1 cellular context compared by ENCODE assay signal in the genomic region with DNA sequence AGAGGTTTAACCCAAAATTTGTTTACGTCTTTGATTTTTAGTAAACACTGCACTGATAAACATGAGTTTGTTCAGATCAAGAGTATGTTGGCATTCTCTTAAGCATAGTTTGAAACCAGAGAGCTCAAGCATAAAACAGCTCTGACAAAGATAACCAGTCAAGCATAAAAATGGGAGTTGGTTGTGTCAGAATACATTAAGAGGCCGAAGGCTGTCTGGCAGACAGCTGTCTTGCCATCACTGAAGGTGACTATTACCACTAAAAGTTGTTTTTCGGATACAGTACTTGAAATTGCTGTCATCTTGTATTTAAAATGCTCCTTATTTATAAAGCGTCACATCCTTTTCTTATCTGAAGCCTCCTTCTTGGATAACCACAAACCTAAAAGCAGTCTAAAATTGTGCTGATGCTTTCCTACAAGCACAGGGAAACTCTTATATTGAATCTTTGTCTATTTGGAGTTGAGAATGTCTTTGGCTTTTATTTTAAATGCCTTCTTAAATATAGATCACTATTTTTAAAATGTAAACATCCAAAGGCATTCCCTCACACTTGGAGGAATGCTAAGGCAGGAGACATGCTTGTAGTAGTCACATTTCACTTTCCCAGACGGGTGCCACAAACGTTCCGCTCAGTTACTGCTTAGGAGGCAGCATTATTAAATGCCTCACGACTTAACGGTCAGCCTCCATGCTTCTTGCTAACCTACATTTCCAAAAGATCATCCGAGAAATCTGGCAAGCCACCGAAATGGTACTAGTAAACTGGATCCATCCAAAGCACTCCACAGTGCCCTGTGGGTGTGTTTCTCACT.
TF ChIP-seq lines count a peak whose summit lies in the region.

No MANE protein-coding gene starts in this region.

TF ChIP-seq in SK-N-SH, 30 proteins besides CTCF, POLR2A, EP300 and RAD21 (continued from another document):
- TF ChIP-seq, protein P1, sequence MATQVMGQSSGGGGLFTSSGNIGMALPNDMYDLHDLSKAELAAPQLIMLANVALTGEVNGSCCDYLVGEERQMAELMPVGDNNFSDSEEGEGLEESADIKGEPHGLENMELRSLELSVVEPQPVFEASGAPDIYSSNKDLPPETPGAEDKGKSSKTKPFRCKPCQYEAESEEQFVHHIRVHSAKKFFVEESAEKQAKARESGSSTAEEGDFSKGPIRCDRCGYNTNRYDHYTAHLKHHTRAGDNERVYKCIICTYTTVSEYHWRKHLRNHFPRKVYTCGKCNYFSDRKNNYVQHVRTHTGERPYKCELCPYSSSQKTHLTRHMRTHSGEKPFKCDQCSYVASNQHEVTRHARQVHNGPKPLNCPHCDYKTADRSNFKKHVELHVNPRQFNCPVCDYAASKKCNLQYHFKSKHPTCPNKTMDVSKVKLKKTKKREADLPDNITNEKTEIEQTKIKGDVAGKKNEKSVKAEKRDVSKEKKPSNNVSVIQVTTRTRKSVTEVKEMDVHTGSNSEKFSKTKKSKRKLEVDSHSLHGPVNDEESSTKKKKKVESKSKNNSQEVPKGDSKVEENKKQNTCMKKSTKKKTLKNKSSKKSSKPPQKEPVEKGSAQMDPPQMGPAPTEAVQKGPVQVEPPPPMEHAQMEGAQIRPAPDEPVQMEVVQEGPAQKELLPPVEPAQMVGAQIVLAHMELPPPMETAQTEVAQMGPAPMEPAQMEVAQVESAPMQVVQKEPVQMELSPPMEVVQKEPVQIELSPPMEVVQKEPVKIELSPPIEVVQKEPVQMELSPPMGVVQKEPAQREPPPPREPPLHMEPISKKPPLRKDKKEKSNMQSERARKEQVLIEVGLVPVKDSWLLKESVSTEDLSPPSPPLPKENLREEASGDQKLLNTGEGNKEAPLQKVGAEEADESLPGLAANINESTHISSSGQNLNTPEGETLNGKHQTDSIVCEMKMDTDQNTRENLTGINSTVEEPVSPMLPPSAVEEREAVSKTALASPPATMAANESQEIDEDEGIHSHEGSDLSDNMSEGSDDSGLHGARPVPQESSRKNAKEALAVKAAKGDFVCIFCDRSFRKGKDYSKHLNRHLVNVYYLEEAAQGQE (IDR thresholded peaks at IDR 0.05; ENCODE audit: low read depth, low read length): no peak
- TF ChIP-seq, protein P2, sequence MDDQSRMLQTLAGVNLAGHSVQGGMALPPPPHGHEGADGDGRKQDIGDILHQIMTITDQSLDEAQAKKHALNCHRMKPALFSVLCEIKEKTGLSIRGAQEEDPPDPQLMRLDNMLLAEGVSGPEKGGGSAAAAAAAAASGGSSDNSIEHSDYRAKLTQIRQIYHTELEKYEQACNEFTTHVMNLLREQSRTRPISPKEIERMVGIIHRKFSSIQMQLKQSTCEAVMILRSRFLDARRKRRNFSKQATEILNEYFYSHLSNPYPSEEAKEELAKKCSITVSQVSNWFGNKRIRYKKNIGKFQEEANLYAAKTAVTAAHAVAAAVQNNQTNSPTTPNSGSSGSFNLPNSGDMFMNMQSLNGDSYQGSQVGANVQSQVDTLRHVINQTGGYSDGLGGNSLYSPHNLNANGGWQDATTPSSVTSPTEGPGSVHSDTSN (IDR thresholded peaks at IDR 0.05): peak; percentile 28; the same call in 1 of the 2 replicates
- no peak for TF ChIP-seq SIN3A (IDR thresholded peaks at IDR 0.05; ENCODE audit: borderline replicate concordance, low read depth, low read length)
- 0 out of 2 replicates have a peak, but pooled peaks have one; percentile 15 for TF ChIP-seq TAF1 (IDR thresholded peaks at IDR 0.05; ENCODE audit: borderline replicate concordance, low read depth, low read length)
- TF ChIP-seq FOXJ3 (CRISPR knock-in tag; IDR thresholded peaks at IDR 0.05): no peak
- no peak for TF ChIP-seq RFX5 (IDR thresholded peaks at IDR 0.05; ENCODE audit: low read length)
- TF ChIP-seq NRF1 (IDR thresholded peaks at IDR 0.05; ENCODE audit: low read depth, low read length): no peak
- TF ChIP-seq YY1 (IDR thresholded peaks at IDR 0.05; ENCODE audit: low read depth): no peak
- TF ChIP-seq, protein P3, sequence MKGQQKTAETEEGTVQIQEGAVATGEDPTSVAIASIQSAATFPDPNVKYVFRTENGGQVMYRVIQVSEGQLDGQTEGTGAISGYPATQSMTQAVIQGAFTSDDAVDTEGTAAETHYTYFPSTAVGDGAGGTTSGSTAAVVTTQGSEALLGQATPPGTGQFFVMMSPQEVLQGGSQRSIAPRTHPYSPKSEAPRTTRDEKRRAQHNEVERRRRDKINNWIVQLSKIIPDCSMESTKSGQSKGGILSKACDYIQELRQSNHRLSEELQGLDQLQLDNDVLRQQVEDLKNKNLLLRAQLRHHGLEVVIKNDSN (IDR thresholded peaks at IDR 0.05; ENCODE audit: borderline replicate concordance, low read depth): no peak
- TF ChIP-seq, protein P4, sequence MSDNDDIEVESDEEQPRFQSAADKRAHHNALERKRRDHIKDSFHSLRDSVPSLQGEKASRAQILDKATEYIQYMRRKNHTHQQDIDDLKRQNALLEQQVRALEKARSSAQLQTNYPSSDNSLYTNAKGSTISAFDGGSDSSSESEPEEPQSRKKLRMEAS (IDR thresholded peaks at IDR 0.05; ENCODE audit: low read depth): no peak; the same call in 1 of the 2 replicates
- no peak for TF ChIP-seq FOXM1 (IDR thresholded peaks at IDR 0.05; ENCODE audit: low read depth)
- TF ChIP-seq TEAD4 (IDR thresholded peaks at IDR 0.05; ENCODE audit: borderline replicate concordance, insufficient read depth): 0 out of 2 replicates have a peak, but pooled peaks have one; percentile 12
- TF ChIP-seq GABPA (IDR thresholded peaks at IDR 0.05; ENCODE audit: low read depth): no peak
